ENCODE assay signal across 8 cellular contexts in the genomic region with DNA sequence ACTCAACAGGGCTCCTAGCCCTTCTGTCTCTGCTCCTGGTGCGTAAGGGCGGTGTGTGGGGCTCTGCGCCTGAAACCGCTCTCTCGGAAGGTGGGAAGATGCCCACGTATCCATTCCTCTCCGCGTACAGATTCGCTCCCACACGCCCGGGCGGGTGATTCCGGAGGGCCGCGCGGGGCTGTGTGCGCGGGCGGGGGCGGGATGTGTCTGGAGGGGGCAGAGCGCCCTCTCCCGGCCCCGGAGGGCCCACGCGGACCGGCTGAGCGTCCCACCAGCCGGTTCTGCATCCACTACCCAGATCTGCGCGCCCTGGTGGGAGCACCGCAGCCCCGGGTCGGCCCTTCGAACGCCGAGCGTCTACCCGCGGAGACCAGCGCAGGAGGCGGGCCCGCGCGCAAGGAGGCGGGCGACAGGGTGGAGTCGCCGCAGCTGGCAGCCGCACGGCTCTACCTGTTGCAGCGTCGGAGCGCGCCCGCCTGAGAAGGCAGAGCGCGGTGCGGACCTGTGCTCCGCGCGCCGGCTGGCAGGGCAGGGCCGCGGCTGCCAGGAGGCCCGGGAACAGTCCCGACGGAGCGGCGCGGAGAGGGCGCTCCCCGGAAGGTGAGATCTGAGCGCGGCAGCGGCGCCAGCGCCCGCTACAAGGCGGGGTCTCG. TPM values are rescaled to one million over a fixed set of nuclear protein-coding genes. Genes with fewer than 3 reads are reported as not detected.
DNase-seq lines count a peak whose midpoint lies in the region; ATAC-seq and TF ChIP-seq lines count a peak whose summit lies in the region.

No MANE protein-coding gene starts in this region.

- CTCF ChIA-PET in AG04449 (lab: Yijun Ruan, JAX) = interaction anchor here (0.6 to 1.1 kb wide), 4 partner anchors 12 to 90 kb away, joined by 4 to 6 read pairs (median 4); no protein-coding TSS in a partner anchor

- ATAC-seq in GM18511 (IDR thresholded peaks at IDR 0.05; ENCODE audit: unreplicated experiment) (peak; percentile 63), HG03066 (IDR thresholded peaks at IDR 0.05; ENCODE audit: low read depth, unreplicated experiment) (peak; percentile 50)

- peak overlapping the region; percentile 71 for H3K4me3 Mint-ChIP-seq in activated T-helper 2 cell treated with anti-CD3 and anti-CD28 coated beads, Interferon-gamma antibody, Interleukin-2, Interleukin-4, amounts not matched to agents 10 μg/mL and 5 μg/mL and 100 μg/mL, durations not matched to agents 14 hours and 24 hours and 36 hours (ENCODE audit: low read depth)

- no peak overlapping the region for H3K27ac ChIP-seq in tibial artery

- no peak overlapping the region for H3K27ac Mint-ChIP-seq in activated T-helper 2 cell treated with anti-CD3 and anti-CD28 coated beads, Interferon-gamma antibody, Interleukin-2, Interleukin-4, amounts not matched to agents 10 μg/mL and 5 μg/mL and 100 μg/mL, durations not matched to agents 14 hours and 24 hours and 36 hours

- H3K4me3 ChIP-seq in AG04449 (ENCODE audit: low read depth, low read length) (peak overlapping the region; percentile 55), tibial artery (peak overlapping the region; percentile 40 to 47)

- no peak for DNase-seq in AG04449 (ENCODE audit: low read depth, low spot score)
- peak; percentile 83 to 87 for DNase-seq in NCI-H524 (lab: John Stamatoyannopoulos, UW)
- DNase-seq in activated T-helper 2 cell treated with anti-CD3 and anti-CD28 coated beads, Interferon-gamma antibody, Interleukin-2, Interleukin-4, amounts not matched to agents 10 μg/mL and 5 μg/mL and 100 μg/mL, durations not matched to agents 14 hours and 24 hours and 36 hours (ENCODE audit: low spot score) = peak; percentile 49
- peak; percentile 76 for DNase-seq in germinal center (ENCODE audit: low spot score)
- DNase-seq in nucleus accumbens (lab: John Stamatoyannopoulos, UW) = peak in 51 of 56 donors; percentile 9 to 84 (median 54)
- no peak for DNase-seq in tibial artery

- no peaks in the 10 kb centered on the region for H3K9me3 Mint-ChIP-seq in activated T-helper 2 cell treated with anti-CD3 and anti-CD28 coated beads, Interferon-gamma antibody, Interleukin-2, Interleukin-4, amounts not matched to agents 10 μg/mL and 5 μg/mL and 100 μg/mL, durations not matched to agents 14 hours and 24 hours and 36 hours

- peak; percentile 60 for TF ChIP-seq CTCF in AG04449 (IDR thresholded peaks at IDR 0.05; ENCODE audit: insufficient read depth, low read length, missing control alignments)
- TF ChIP-seq CTCF in tibial artery (IDR thresholded peaks at IDR 0.05) = no peak

- no peaks in the 10 kb centered on the region for H3K9me3 ChIP-seq in tibial artery

- POLR2A ChIA-PET in AG04449 (lab: Yijun Ruan, JAX) = no interaction called here

- peaks cover 72% of the 10 kb centered on the region for H3K27me3 Mint-ChIP-seq in activated T-helper 2 cell treated with anti-CD3 and anti-CD28 coated beads, Interferon-gamma antibody, Interleukin-2, Interleukin-4, amounts not matched to agents 10 μg/mL and 5 μg/mL and 100 μg/mL, durations not matched to agents 14 hours and 24 hours and 36 hours (ENCODE audit: low read depth)

- peaks cover 0 to 29% (median 26%) of the 10 kb centered on the region in 4 donors for H3K4me1 ChIP-seq in tibial artery

- intact Hi-C loops in activated T-helper 2 cell treated with anti-CD3 and anti-CD28 coated beads, Interferon-gamma antibody, Interleukin-2, Interleukin-4, amounts not matched to agents 10 μg/mL and 5 μg/mL and 100 μg/mL, durations not matched to agents 14 hours and 24 hours and 36 hours (cut with micrococcal nuclease) = loop anchor here (1.0 to 10.0 kb wide), 4 partner anchors 88 to 196 kb away; a partner anchor contains a TSS
- intact Hi-C loops in tibial artery (cut with DNase I; ENCODE audit: low total_unique reads) = no loop called here

- peaks cover 19% of the 10 kb centered on the region for H3K4me1 Mint-ChIP-seq in activated T-helper 2 cell treated with anti-CD3 and anti-CD28 coated beads, Interferon-gamma antibody, Interleukin-2, Interleukin-4, amounts not matched to agents 10 μg/mL and 5 μg/mL and 100 μg/mL, durations not matched to agents 14 hours and 24 hours and 36 hours (ENCODE audit: low read depth)

- no peaks in the 10 kb centered on the region for H3K36me3 ChIP-seq in tibial artery

- H3K36me3 Mint-ChIP-seq in activated T-helper 2 cell treated with anti-CD3 and anti-CD28 coated beads, Interferon-gamma antibody, Interleukin-2, Interleukin-4, amounts not matched to agents 10 μg/mL and 5 μg/mL and 100 μg/mL, durations not matched to agents 14 hours and 24 hours and 36 hours (ENCODE audit: low read depth) = no peaks in the 10 kb centered on the region

- peaks cover 0 to 65% of the 10 kb centered on the region in 2 donors for H3K27me3 ChIP-seq in tibial artery

RNA-seq across cellular contexts. Expression of a gene that starts 1.4 kb away (rescaled TPM):
- 0.18 TPM in 1 of 2 replicates, not detected in the other for total RNA-seq in activated T-helper 2 cell treated with anti-CD3 and anti-CD28 coated beads, Interferon-gamma antibody, Interleukin-2, Interleukin-4, amounts not matched to agents 10 μg/mL and 5 μg/mL and 100 μg/mL, durations not matched to agents 14 hours and 24 hours and 36 hours

Comparison
In these comparisons a context has a peak if more than half of its experiments do, and no peak if none do; other contexts are left out.
1. DNase-seq: peak in NCI-H524 (2 of 2), activated T-helper 2 cell treated with anti-CD3 and anti-CD28 coated beads, Interferon-gamma antibody, Interleukin-2, Interleukin-4, amounts not matched to agents 10 μg/mL and 5 μg/mL and 100 μg/mL, durations not matched to agents 14 hours and 24 hours and 36 hours (single experiment), germinal center (single experiment) and nucleus accumbens (51 of 56); none in AG04449 (single experiment) and tibial artery (0 of 2).